Comparison of ENCODE assay signal across 14 cellular contexts in genomic region chr4:158799856-158800255, GRCh38. TPM values are rescaled to one million over a fixed set of nuclear protein-coding genes. Genes with fewer than 3 reads are reported as not detected.
DNase-seq lines count a peak whose midpoint lies in the region; ATAC-seq and TF ChIP-seq lines count a peak whose summit lies in the region.
"Had no signal": no experiment of that assay in that cellular context is flagged by ENCODE, and none has a peak within 500 bp of the region (broad histone marks: within the 10 kb centered on the region; RNA-seq: fewer than 3 reads in every experiment).

No MANE protein-coding gene starts in this region.

- no CpG with 5 or more reads among the region's 7 CpGs for WGBS in H9 (ENCODE audit: extremely low coverage, insufficient read length, low lambda C conversion rate)
- WGBS in endodermal cell (ENCODE audit: insufficient coverage in 1 of 2, insufficient read length in 1 of 2), 2 experiments, result 78 to 85% methylated on average over 4 to 5 of the region's 7 CpGs
- 21% methylated on average over 7 of the region's 7 CpGs for WGBS in liver
- 33% methylated on average over 7 of the region's 7 CpGs for WGBS in smooth muscle cell (ENCODE audit: low lambda C conversion rate)

- no peaks in the 10 kb centered on the region for H3K23me2 ChIP-seq in H9 (ENCODE audit: insufficient read length, low read depth, low read length, poor library complexity, severe bottlenecking)

- no peak overlapping the region for H3K23ac ChIP-seq in H9 (ENCODE audit: insufficient read length, low read depth, low read length)

- no peak overlapping the region for H4K91ac ChIP-seq in H9 (ENCODE audit: insufficient read length, low read depth, low read length)

- H3K9me3 ChIP-seq in H9 (ENCODE audit: control insufficient read depth, low read depth, low read length) (no peaks in the 10 kb centered on the region), endodermal cell (ENCODE audit: control insufficient read depth, low read length) (no peaks in the 10 kb centered on the region), liver (ENCODE audit: control insufficient read depth in 4 of 4, low read length in 3 of 4) (no peaks in the 10 kb centered on the region), smooth muscle cell (replicated peaks; ENCODE audit: low read depth) (no peaks in the 10 kb centered on the region)

- no peaks in the 10 kb centered on the region for H3F3A ChIP-seq in smooth muscle cell (ENCODE audit: low read depth)

- H3K27ac ChIP-seq in H9 (ENCODE audit: insufficient read length, low read depth, low read length) (no peak overlapping the region), endodermal cell (ENCODE audit: low read depth, low read length) (no peak overlapping the region), liver (ENCODE audit: low read depth in 1 of 2, low read length in 2 of 2) (peak overlapping the region; percentile 18 to 61), smooth muscle cell (ENCODE audit: low read depth) (no peak overlapping the region)
- H3K27ac ChIP-seq: PC-9 had no signal

- no peaks in the 10 kb centered on the region for H3K36me3 Mint-ChIP-seq in H9 (ENCODE audit: insufficient read depth in 1 of 3, low read depth in 3 of 3)
- no peaks in the 10 kb centered on the region for H3K36me3 Mint-ChIP-seq in endodermal cell (ENCODE audit: low read depth)
- H3K36me3 Mint-ChIP-seq: CD4-positive, alpha-beta memory T cell had no signal

- no peaks in the 10 kb centered on the region for H3K27me3 Mint-ChIP-seq in H9 (ENCODE audit: low read depth)
- H3K27me3 Mint-ChIP-seq in endodermal cell (ENCODE audit: insufficient read depth), result peaks cover 11% of the 10 kb centered on the region
- H3K27me3 Mint-ChIP-seq: CD4-positive, alpha-beta memory T cell had no signal

- H3K27me3 ChIP-seq in H9 (ENCODE audit: insufficient read depth, low read length), result no peaks in the 10 kb centered on the region
- peaks cover 11% of the 10 kb centered on the region for H3K27me3 ChIP-seq in endodermal cell (ENCODE audit: control insufficient read depth, insufficient read depth, low read length, poor library complexity, severe bottlenecking)
- no peaks in the 10 kb centered on the region for H3K27me3 ChIP-seq in liver (ENCODE audit: control insufficient read depth in 4 of 4, insufficient read depth in 4 of 4, low read length in 3 of 4)
- no peaks in the 10 kb centered on the region for H3K27me3 ChIP-seq in smooth muscle cell (ENCODE audit: low read depth)

- H3K27ac Mint-ChIP-seq in H9 (peak overlapping the region in 2 of 3 experiments; percentile 12 to 72; a peak in 2 of 7 replicates), endodermal cell (no peak overlapping the region)
- H3K27ac Mint-ChIP-seq: B cell had no signal

- no peak for TF ChIP-seq RAD21 in liver (IDR thresholded peaks at IDR 0.05)

- ATAC-seq in HG03135 (IDR thresholded peaks at IDR 0.05; ENCODE audit: unreplicated experiment) (no peak), GM18868 (IDR thresholded peaks at IDR 0.05; ENCODE audit: unreplicated experiment) (no peak)

- no peak overlapping the region for H3K14ac ChIP-seq in H9 (ENCODE audit: insufficient read depth, low read length)

- H3K9ac ChIP-seq in H9 (ENCODE audit: extremely low read depth, insufficient read length, low read length) (no peak overlapping the region), endodermal cell (ENCODE audit: extremely low read depth, low read length, poor library complexity, severe bottlenecking) (no peak overlapping the region), liver (ENCODE audit: low read depth in 1 of 2, low read length in 2 of 2) (peak overlapping the region; percentile 60 to 67), smooth muscle cell (ENCODE audit: low read depth) (no peak overlapping the region)

- H3K4ac ChIP-seq in H9 (ENCODE audit: low read depth, low read length), result no peak overlapping the region

- no peak overlapping the region for H3K56ac ChIP-seq in H9 (ENCODE audit: insufficient read length, low read depth, low read length)

- H3T11ph ChIP-seq in H9 (ENCODE audit: low read length), result no peak overlapping the region

- no peak overlapping the region for H2AK5ac ChIP-seq in H9 (ENCODE audit: insufficient read length, low read length)

- H3K4me3 ChIP-seq in endodermal cell (ENCODE audit: low read length) (peak overlapping the region; percentile 72), liver (ENCODE audit: low read depth in 1 of 3, low read length in 3 of 3) (peak overlapping the region in 1 of 3 donors; percentile 2), smooth muscle cell (no peak overlapping the region)
- H3K4me3 ChIP-seq: PC-9 had no signal

- H3K4me3 Mint-ChIP-seq in H9, result no peak overlapping the region
- H3K4me3 Mint-ChIP-seq in endodermal cell, result no peak overlapping the region
- H3K4me3 Mint-ChIP-seq: B cell had no signal

- no peak for TF ChIP-seq CTCF in H9 (conservative IDR thresholded peaks at IDR 0.05)
- TF ChIP-seq CTCF in endodermal cell (conservative IDR thresholded peaks at IDR 0.05), result no peak
- no peak for TF ChIP-seq CTCF in liver (IDR thresholded peaks at IDR 0.05; ENCODE audit: low read depth, low read length, missing input control)
- no peak for TF ChIP-seq CTCF in smooth muscle cell (IDR thresholded peaks at IDR 0.05; ENCODE audit: borderline replicate concordance, insufficient read depth, poor library complexity, severe bottlenecking)

- no peaks in the 10 kb centered on the region; the same call in 1 of the 2 replicates for H3K4me1 ChIP-seq in H9 (ENCODE audit: insufficient read depth, low read length)
- H3K4me1 ChIP-seq in endodermal cell (ENCODE audit: control insufficient read depth, insufficient read depth, low read length), result peaks cover 12% of the 10 kb centered on the region
- H3K4me1 ChIP-seq in liver (ENCODE audit: control insufficient read depth in 4 of 4, insufficient read depth in 4 of 4, low read length in 3 of 4), result peaks cover 20 to 76% (median 69%) of the 10 kb centered on the region in 4 donors
- H3K4me1 ChIP-seq in smooth muscle cell (ENCODE audit: low read depth), result no peaks in the 10 kb centered on the region

- H2BK20ac ChIP-seq in H9 (ENCODE audit: low read depth, low read length, poor library complexity, severe bottlenecking), result no peak overlapping the region

- H2BK120ac ChIP-seq in H9 (ENCODE audit: low read depth, low read length, poor library complexity, severe bottlenecking), result no peak overlapping the region

- H4K20me1 ChIP-seq in H9 (ENCODE audit: control insufficient read depth, insufficient read depth, insufficient read length) (no peaks in the 10 kb centered on the region), smooth muscle cell (ENCODE audit: low read depth) (peaks cover 40% of the 10 kb centered on the region)

- H3K79me1 ChIP-seq in H9 (ENCODE audit: insufficient read depth, low read depth, low read length, poor library complexity, severe bottlenecking), result no peaks in the 10 kb centered on the region

- H3K4me1 Mint-ChIP-seq in H9 (peaks cover 13 to 19% of the 10 kb centered on the region in 2 experiments), endodermal cell (peaks cover 18% of the 10 kb centered on the region)
- H3K4me1 Mint-ChIP-seq: B cell had no signal

- no peak overlapping the region for H2BK15ac ChIP-seq in H9 (ENCODE audit: low read depth, low read length)

- H2BK5ac ChIP-seq in H9 (ENCODE audit: insufficient read length, low read length), result no peak overlapping the region

- no peak overlapping the region for H2AFZ ChIP-seq in H9 (ENCODE audit: low read length)
- no peak overlapping the region for H2AFZ ChIP-seq in smooth muscle cell (ENCODE audit: low read depth)
- H2AFZ ChIP-seq: PC-9 had no signal

- H3K4me2 ChIP-seq in H9 (ENCODE audit: insufficient read depth, insufficient read length, low read length) (no peak overlapping the region), smooth muscle cell (peak overlapping the region; percentile 35)
- H3K4me2 ChIP-seq: PC-9 had no signal

- H3K79me2 ChIP-seq in H9 (ENCODE audit: insufficient read depth, low read length) (no peaks in the 10 kb centered on the region), smooth muscle cell (ENCODE audit: low read depth) (peaks cover 38% of the 10 kb centered on the region)

- H3K18ac ChIP-seq in H9 (ENCODE audit: insufficient read length, low read depth, low read length), result no peak overlapping the region

- DNase-seq in H9 (no peak), endodermal cell (no peak), smooth muscle cell (lab: John Stamatoyannopoulos, UW; ENCODE audit: unreplicated experiment) (no peak)
- DNase-seq in activated CD4-positive, alpha-beta T cell treated with anti-CD3 and anti-CD28 coated beads for 48 hours, result no peak
- DNase-seq: CD4-positive, alpha-beta memory T cell; Kasumi-1; NCI-H187 treated with DMSO at 0.1 percent for 48 hours; NCI-H446; NCI-H748 treated with DMSO at 0.1 percent for 48 hours; PC-9 had no signal

- no peak overlapping the region for H2BK12ac ChIP-seq in H9 (ENCODE audit: insufficient read length, low read depth, low read length)

- no peak overlapping the region for H4K5ac ChIP-seq in H9 (ENCODE audit: insufficient read length, low read depth, low read length)

- H4K8ac ChIP-seq in H9 (replicated peaks; ENCODE audit: insufficient read length, low read depth, low read length), result no peak overlapping the region

- H3K36me3 ChIP-seq in endodermal cell (ENCODE audit: control insufficient read depth, insufficient read depth, low read length) (no peaks in the 10 kb centered on the region), liver (ENCODE audit: control insufficient read depth in 4 of 4, insufficient read depth in 3 of 4, low read depth in 1 of 4, low read length in 3 of 4) (no peaks in the 10 kb centered on the region), smooth muscle cell (ENCODE audit: low read depth) (no peaks in the 10 kb centered on the region)

- H3K9me3 Mint-ChIP-seq in H9 (no peaks in the 10 kb centered on the region), endodermal cell (no peaks in the 10 kb centered on the region)
- H3K9me3 Mint-ChIP-seq: CD4-positive, alpha-beta memory T cell had no signal

TF ChIP-seq in liver, 16 proteins besides CTCF, POLR2A, EP300 and RAD21:
- TF ChIP-seq HNF4A (conservative IDR thresholded peaks at IDR 0.05) (peak in 1 of 2 donors; percentile 24), HNF4G (IDR thresholded peaks at IDR 0.05) (no peak)

RNA-seq across cellular contexts. Expression of gene FNIP2, which starts 31.0 kb away (rescaled TPM):
- 9.6 and 11.4 TPM in 2 replicates for total RNA-seq in H9 (2021)
- 10 to 100 TPM in 1 of 2 donors, 1 to 10 TPM in 1; 8.6 to 11.5 TPM for total RNA-seq in endodermal cell
- polyA plus RNA-seq in endodermal cell (2013, experiment 1 of 2), result 16.5 TPM
- 17.4 TPM for polyA plus RNA-seq in endodermal cell (2013, experiment 2 of 2)
- 10 to 100 TPM; 36.7 to 88.7 TPM for total RNA-seq in liver
- polyA plus RNA-seq in liver, result 10 to 100 TPM in 1 of 2 donors, 1 to 10 TPM in 1; 8.8 to 10.3 TPM
- 27.6 and 36.3 TPM in 2 replicates for total RNA-seq in smooth muscle cell
- 10.4 and 11.2 TPM in 2 replicates for polyA plus RNA-seq in smooth muscle cell

Comparison
In these comparisons a context has a peak if more than half of its experiments do, and no peak if none do; other contexts are left out.
1. H3K27ac ChIP-seq: peak in liver (2 of 2); none in H9 (single experiment), endodermal cell (single experiment) and smooth muscle cell (single experiment).
2. H3K9ac ChIP-seq: peak in liver (2 of 2); none in H9 (single experiment), endodermal cell (single experiment) and smooth muscle cell (single experiment).